23 cellular contexts compared by ENCODE assay signal in genomic region chr2:48358982-48359381, GRCh38. TPM values are rescaled to one million over a fixed set of nuclear protein-coding genes. Genes with fewer than 3 reads are reported as not detected.
DNase-seq lines count a peak whose midpoint lies in the region; ATAC-seq and TF ChIP-seq lines count a peak whose summit lies in the region.
"Had no signal": no experiment of that assay in that cellular context is flagged by ENCODE, and none has a peak within 500 bp of the region (broad histone marks: within the 10 kb centered on the region; RNA-seq: fewer than 3 reads in every experiment).

No MANE protein-coding gene starts in this region.

- no peak for DNase-seq in activated naive CD8-positive, alpha-beta T cell treated with anti-CD3 and anti-CD28 coated beads for 36 hours
- no peak for DNase-seq in activated naive CD8-positive, alpha-beta T cell treated with anti-CD3 and anti-CD28 coated beads, Interleukin-2, amount 50 U/mL, for 24 hours
- DNase-seq in HEK293T (ENCODE audit: extremely low spot score) (no peak), nephron progenitor cell (no peak), dorsolateral prefrontal cortex (no peak), cerebellum (ENCODE audit: low spot score) (no peak)
- DNase-seq in activated naive CD8-positive, alpha-beta T cell treated with anti-CD3 and anti-CD28 coated beads, Interleukin-2, amount 10 ng/mL, durations not matched to agents 7 days and 5 days: no peak
- DNase-seq: AML-193, COR-L47, DMS 273 treated with DMSO at 0.1 percent for 48 hours, DND-41, H9, Kasumi-1, MM.1S, NCI-H1092, NCI-H1436 treated with DMSO at 0.1 percent for 48 hours, NCI-H2029, NCI-H446 had no signal

- H3K27me3 Mint-ChIP-seq in activated naive CD8-positive, alpha-beta T cell treated with anti-CD3 and anti-CD28 coated beads for 36 hours: no peaks in the 10 kb centered on the region
- H3K27me3 Mint-ChIP-seq in activated naive CD8-positive, alpha-beta T cell treated with anti-CD3 and anti-CD28 coated beads, Interleukin-2, amount 50 U/mL, for 24 hours: no peaks in the 10 kb centered on the region
- H3K27me3 Mint-ChIP-seq in activated naive CD8-positive, alpha-beta T cell treated with anti-CD3 and anti-CD28 coated beads, Interleukin-2, amount 10 ng/mL, durations not matched to agents 7 days and 5 days: no peaks in the 10 kb centered on the region
- H3K27me3 Mint-ChIP-seq in nephron progenitor cell (ENCODE audit: low read depth, poor library complexity): no peaks in the 10 kb centered on the region
- H3K27me3 Mint-ChIP-seq: IgD-negative memory B cell had no signal

- no peaks in the 10 kb centered on the region for H3K27me3 ChIP-seq in dorsolateral prefrontal cortex
- H3K27me3 ChIP-seq: SJSA1 had no signal

- intact Hi-C loops in dorsolateral prefrontal cortex (cut with DNase I): no loop called here

- H3K27ac ChIP-seq in dorsolateral prefrontal cortex: peak overlapping the region in 1 of 59 donors; percentile 6
- H3K27ac ChIP-seq: SJSA1 had no signal

- peaks cover 31% of the 10 kb centered on the region for H3K4me1 Mint-ChIP-seq in activated naive CD8-positive, alpha-beta T cell treated with anti-CD3 and anti-CD28 coated beads for 36 hours
- peaks cover 55% of the 10 kb centered on the region for H3K4me1 Mint-ChIP-seq in activated naive CD8-positive, alpha-beta T cell treated with anti-CD3 and anti-CD28 coated beads, Interleukin-2, amount 50 U/mL, for 24 hours
- H3K4me1 Mint-ChIP-seq in activated naive CD8-positive, alpha-beta T cell treated with anti-CD3 and anti-CD28 coated beads, Interleukin-2, amount 10 ng/mL, durations not matched to agents 7 days and 5 days: peaks cover 34% of the 10 kb centered on the region
- peaks cover 16% of the 10 kb centered on the region for H3K4me1 Mint-ChIP-seq in nephron progenitor cell

- POLR2A ChIA-PET in HEK293T (lab: Yijun Ruan, JAX): no interaction called here
- POLR2A ChIA-PET in activated naive CD8-positive, alpha-beta T cell treated with anti-CD3 and anti-CD28 coated beads, Interleukin-2, amount 10 ng/mL, durations not matched to agents 7 days and 5 days (lab: Charles Lee): no interaction called here

- CTCF ChIA-PET in HEK293T (lab: Yijun Ruan, JAX): no interaction called here

- TF ChIP-seq CTCF in nephron progenitor cell (IDR thresholded peaks at IDR 0.05) (no peak), dorsolateral prefrontal cortex (IDR thresholded peaks at IDR 0.05 in 54 of 56, conservative IDR thresholded peaks at IDR 0.05 in 2 of 56; ENCODE audit: low read depth in 1 of 56, partially characterized antibody in 56 of 56) (no peak)

- peaks cover 4% of the 10 kb centered on the region for H3K9me3 Mint-ChIP-seq in activated naive CD8-positive, alpha-beta T cell treated with anti-CD3 and anti-CD28 coated beads for 36 hours
- H3K9me3 Mint-ChIP-seq in activated naive CD8-positive, alpha-beta T cell treated with anti-CD3 and anti-CD28 coated beads, Interleukin-2, amount 50 U/mL, for 24 hours: peaks cover 5% of the 10 kb centered on the region
- no peaks in the 10 kb centered on the region for H3K9me3 Mint-ChIP-seq in activated naive CD8-positive, alpha-beta T cell treated with anti-CD3 and anti-CD28 coated beads, Interleukin-2, amount 10 ng/mL, durations not matched to agents 7 days and 5 days
- H3K9me3 Mint-ChIP-seq in nephron progenitor cell: peaks cover 30% of the 10 kb centered on the region
- H3K9me3 Mint-ChIP-seq: CD14-positive monocyte, IgD-negative memory B cell had no signal

- H3K4me3 Mint-ChIP-seq in activated naive CD8-positive, alpha-beta T cell treated with anti-CD3 and anti-CD28 coated beads for 36 hours: no peak overlapping the region
- no peak overlapping the region for H3K4me3 Mint-ChIP-seq in activated naive CD8-positive, alpha-beta T cell treated with anti-CD3 and anti-CD28 coated beads, Interleukin-2, amount 50 U/mL, for 24 hours
- no peak overlapping the region for H3K4me3 Mint-ChIP-seq in activated naive CD8-positive, alpha-beta T cell treated with anti-CD3 and anti-CD28 coated beads, Interleukin-2, amount 10 ng/mL, durations not matched to agents 7 days and 5 days
- H3K4me3 Mint-ChIP-seq in nephron progenitor cell: no peak overlapping the region
- H3K4me3 Mint-ChIP-seq: CD14-positive monocyte, H9 had no signal

- H3K27ac Mint-ChIP-seq in activated naive CD8-positive, alpha-beta T cell treated with anti-CD3 and anti-CD28 coated beads for 36 hours: peak overlapping the region; percentile 57
- H3K27ac Mint-ChIP-seq in activated naive CD8-positive, alpha-beta T cell treated with anti-CD3 and anti-CD28 coated beads, Interleukin-2, amount 50 U/mL, for 24 hours: no peak overlapping the region
- H3K27ac Mint-ChIP-seq in activated naive CD8-positive, alpha-beta T cell treated with anti-CD3 and anti-CD28 coated beads, Interleukin-2, amount 10 ng/mL, durations not matched to agents 7 days and 5 days: peak overlapping the region; percentile 69
- peak overlapping the region; percentile 84 for H3K27ac Mint-ChIP-seq in nephron progenitor cell
- H3K27ac Mint-ChIP-seq: H9 had no signal

- no peak overlapping the region for H3K4me3 ChIP-seq in dorsolateral prefrontal cortex
- H3K4me3 ChIP-seq: SJSA1 had no signal

- peaks cover 57% of the 10 kb centered on the region for H3K36me3 Mint-ChIP-seq in activated naive CD8-positive, alpha-beta T cell treated with anti-CD3 and anti-CD28 coated beads for 36 hours
- H3K36me3 Mint-ChIP-seq in activated naive CD8-positive, alpha-beta T cell treated with anti-CD3 and anti-CD28 coated beads, Interleukin-2, amount 50 U/mL, for 24 hours (ENCODE audit: low read depth): peaks cover 40% of the 10 kb centered on the region
- peaks cover 38% of the 10 kb centered on the region for H3K36me3 Mint-ChIP-seq in activated naive CD8-positive, alpha-beta T cell treated with anti-CD3 and anti-CD28 coated beads, Interleukin-2, amount 10 ng/mL, durations not matched to agents 7 days and 5 days
- H3K36me3 Mint-ChIP-seq in nephron progenitor cell (ENCODE audit: low read depth): peaks cover 50% of the 10 kb centered on the region

- no peak for ATAC-seq in activated naive CD8-positive, alpha-beta T cell treated with anti-CD3 and anti-CD28 coated beads, Interleukin-2, amount 50 U/mL, for 24 hours
- no peak for ATAC-seq in activated naive CD8-positive, alpha-beta T cell treated with anti-CD3 and anti-CD28 coated beads, Interleukin-2, amount 10 ng/mL, durations not matched to agents 7 days and 5 days (ENCODE audit: low read depth)
- no peak for ATAC-seq in GM18511 (IDR thresholded peaks at IDR 0.05; ENCODE audit: unreplicated experiment)
- ATAC-seq: Panc1 had no signal

TF ChIP-seq in HEK293T, 16 proteins besides CTCF, POLR2A, EP300 and RAD21:
- TF ChIP-seq SUZ12 (IDR thresholded peaks at IDR 0.05) (no peak), PKNOX1 (IDR thresholded peaks at IDR 0.05) (peak; percentile 90)
TF ChIP-seq in HEK293T: peak in this region for 1.

RNA-seq across cellular contexts. Expression of gene FOXN2, which starts 44.5 kb away (rescaled TPM):
- 10 to 100 TPM; 54.7 to 55.9 TPM for total RNA-seq in activated naive CD8-positive, alpha-beta T cell treated with anti-CD3 and anti-CD28 coated beads for 36 hours
- 10 to 100 TPM; 51.0 to 57.0 TPM for total RNA-seq in activated naive CD8-positive, alpha-beta T cell treated with anti-CD3 and anti-CD28 coated beads, Interleukin-2, amount 10 ng/mL, durations not matched to agents 7 days and 5 days
- total RNA-seq in dorsolateral prefrontal cortex (10 to 100 TPM; 18.9 to 82.0 (median 34.8) TPM), cerebellum (48.8 TPM)
